In genomic region chr5:150486402-150487198, GRCh38 we compare ENCODE assay signal across 8 cellular contexts. TPM values are rescaled to one million over a fixed set of nuclear protein-coding genes. Genes with fewer than 3 reads are reported as not detected.
DNase-seq lines count a peak whose midpoint lies in the region; ATAC-seq and TF ChIP-seq lines count a peak whose summit lies in the region.

No MANE protein-coding gene starts in this region.

- H3K4me3 ChIP-seq in AG04449 (ENCODE audit: low read depth, low read length) = peak overlapping the region; percentile 87
- peak overlapping the region; percentile 78 to 98 (median 88) for H3K4me3 ChIP-seq in esophagus squamous epithelium
- H3K4me3 ChIP-seq in suprapubic skin = peak overlapping the region; percentile 97

- H3K36me3 ChIP-seq in esophagus squamous epithelium (no peaks in the 10 kb centered on the region), suprapubic skin (no peaks in the 10 kb centered on the region)

- peaks cover 46 to 77% (median 55%) of the 10 kb centered on the region in 3 donors for H3K4me1 ChIP-seq in esophagus squamous epithelium
- peaks cover 60% of the 10 kb centered on the region for H3K4me1 ChIP-seq in suprapubic skin

- intact Hi-C loops in esophagus squamous epithelium (cut with DNase I) = no loop called here

- no peaks in the 10 kb centered on the region for H3K9me3 ChIP-seq in esophagus squamous epithelium
- no peaks in the 10 kb centered on the region for H3K9me3 ChIP-seq in suprapubic skin

- H3K27me3 ChIP-seq in esophagus squamous epithelium = no peaks in the 10 kb centered on the region
- no peaks in the 10 kb centered on the region for H3K27me3 ChIP-seq in suprapubic skin

- H3K27ac ChIP-seq in esophagus squamous epithelium = peak overlapping the region; percentile 93 to 99 (median 98)
- peak overlapping the region; percentile 98 for H3K27ac ChIP-seq in suprapubic skin

- POLR2A ChIA-PET in AG04449 (lab: Yijun Ruan, JAX) = interaction anchor here (1.5 to 2.1 kb wide), 2 partner anchors 11 to 13 kb away, joined by 4 to 8 read pairs; no protein-coding TSS in a partner anchor

- TF ChIP-seq EP300 in suprapubic skin (IDR thresholded peaks at IDR 0.05) = no peak

- no peak for DNase-seq in AG04449 (ENCODE audit: low read depth, low spot score)
- DNase-seq in NCI-H69 (lab: John Stamatoyannopoulos, UW) = peak; percentile 84
- DNase-seq in activated T-cell treated with anti-CD3 and anti-CD28 coated beads, Interleukin-2, amount 50 U/mL, for 48 hours = peak; percentile 66 to 71
- no peak for DNase-seq in esophagus squamous epithelium (lab: John Stamatoyannopoulos, UW)
- DNase-seq in myocyte (ENCODE audit: low read depth) = peak; percentile 82
- no peak for DNase-seq in suprapubic skin (ENCODE audit: low spot score in 2 of 2)

- TF ChIP-seq CTCF in AG04449 (IDR thresholded peaks at IDR 0.05; ENCODE audit: insufficient read depth, low read length, missing control alignments) (no peak), esophagus squamous epithelium (IDR thresholded peaks at IDR 0.05) (peak in 2 of 6 experiments; percentile 4 to 5), suprapubic skin (IDR thresholded peaks at IDR 0.05) (no peak)

- CTCF ChIA-PET in AG04449 (lab: Yijun Ruan, JAX) = interaction anchor here (0.6 to 1.2 kb wide), 7 partner anchors 10 to 38 kb away, joined by 3 to 6 read pairs (median 4); no protein-coding TSS in a partner anchor

- ATAC-seq in GM18505 (IDR thresholded peaks at IDR 0.05; ENCODE audit: unreplicated experiment) (peak; percentile 32), HG03039 (IDR thresholded peaks at IDR 0.05; ENCODE audit: unreplicated experiment) (no peak)

- 1 to 10% methylated on average over 2 to 13 of the region's 60 CpGs for WGBS in esophagus squamous epithelium, 2 donors
- WGBS in suprapubic skin = 1% methylated on average over 7 of the region's 60 CpGs

- TF ChIP-seq POLR2A in GM18505 (IDR thresholded peaks at IDR 0.05; ENCODE audit: borderline replicate concordance, extremely low read depth, insufficient read depth, insufficient read length) (no peak), esophagus squamous epithelium (IDR thresholded peaks at IDR 0.05) (no peak), suprapubic skin (IDR thresholded peaks at IDR 0.05) (no peak)

RNA-seq across cellular contexts. Expression of gene NDST1, which starts 21.3 kb away (rescaled TPM):
- total RNA-seq in esophagus squamous epithelium (100 to 1,000 TPM in 3 of 4 donors, 10 to 100 TPM in 1; 76.5 to 205 (median 118) TPM), myocyte (73.7 and 105 TPM in 2 replicates), suprapubic skin (100 to 1,000 TPM in 3 of 4 donors, 10 to 100 TPM in 1; 94.6 to 157 (median 134) TPM)
- polyA plus RNA-seq in myocyte (2012) = 353 TPM

RNA-seq across cellular contexts. Expression of gene RPS14, which starts 37.1 kb away (rescaled TPM):
- total RNA-seq in esophagus squamous epithelium = 1,000 to 10,000 TPM; 1,098 to 4,026 (median 2,484) TPM
- total RNA-seq in myocyte = 1,461 and 1,734 TPM in 2 replicates
- 2,827 TPM for polyA plus RNA-seq in myocyte (2012)
- 1,000 to 10,000 TPM; 1,684 to 3,537 (median 3,314) TPM for total RNA-seq in suprapubic skin

Comparison
In these comparisons a context has a peak if more than half of its experiments do, and no peak if none do; other contexts are left out.
1. DNase-seq: peak in NCI-H69 (single experiment), activated T-cell treated with anti-CD3 and anti-CD28 coated beads, Interleukin-2, amount 50 U/mL, for 48 hours (2 of 2) and myocyte (single experiment); none in AG04449 (single experiment), esophagus squamous epithelium (single experiment) and suprapubic skin (0 of 2).
2. Peak in every context shown above with its lines, with median percentiles within 50 percentile points of each other: H3K4me3 ChIP-seq.